ENCODE assay signal across 1 cellular context in genomic region chr5:170503970-170504525, GRCh38.
TF ChIP-seq lines count a peak whose summit lies in the region.

TSS of gene KCNIP1 (plus strand) at chr5:170504020.

TF ChIP-seq in H1, 55 proteins besides CTCF, POLR2A, EP300 and RAD21 (continued from another document):
- peak; percentile 47 for TF ChIP-seq SUZ12 (IDR thresholded peaks at IDR 0.05; ENCODE audit: low read length)
